In the genomic region with DNA sequence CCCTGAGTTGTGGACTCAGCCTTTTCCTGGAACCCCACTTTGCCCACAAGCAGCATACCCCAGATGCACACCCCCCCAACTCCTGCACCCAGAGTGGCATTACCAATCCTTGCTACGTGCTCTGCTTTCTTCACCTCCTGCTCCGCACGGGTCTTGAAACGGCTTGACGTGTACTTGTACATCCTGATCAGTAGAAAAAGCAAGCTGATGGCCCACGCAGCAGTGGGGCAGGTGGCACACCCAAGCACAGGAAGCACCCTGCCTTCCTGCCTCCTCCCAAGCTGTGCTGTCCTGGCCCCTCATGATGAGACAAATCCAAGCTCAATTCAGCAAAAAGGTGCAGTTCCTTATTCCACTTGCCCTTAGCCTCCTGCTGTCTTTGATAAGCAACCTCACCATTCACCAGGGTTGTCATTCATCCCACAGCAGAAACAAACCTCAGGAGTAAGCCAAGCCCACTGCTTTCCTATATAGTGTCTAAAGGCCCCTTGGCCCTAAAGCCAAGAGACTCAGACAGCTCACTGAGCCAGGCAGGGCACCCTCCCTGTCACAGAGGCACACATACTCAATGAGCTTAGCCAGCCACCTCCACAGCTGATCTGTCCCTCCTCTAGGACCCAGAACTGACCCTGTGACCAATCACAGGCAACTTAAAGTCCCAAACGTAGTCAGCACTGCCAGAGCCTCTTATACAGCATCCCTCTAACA, we compare ENCODE assay signal across 14 cellular contexts. TPM values are rescaled to one million over a fixed set of nuclear protein-coding genes. Genes with fewer than 3 reads are reported as not detected.
DNase-seq lines count a peak whose midpoint lies in the region; ATAC-seq and TF ChIP-seq lines count a peak whose summit lies in the region.
"Had no signal": no experiment of that assay in that cellular context is flagged by ENCODE, and none has a peak within 500 bp of the region (broad histone marks: within the 10 kb centered on the region; RNA-seq: fewer than 3 reads in every experiment).

No MANE protein-coding gene starts in this region.

- no peaks in the 10 kb centered on the region for H3K27me3 Mint-ChIP-seq in activated CD8-positive, alpha-beta T cell treated with anti-CD3 and anti-CD28 coated beads for 36 hours
- no peaks in the 10 kb centered on the region for H3K27me3 Mint-ChIP-seq in activated naive CD8-positive, alpha-beta T cell

- peak overlapping the region; percentile 81 for H3K27ac Mint-ChIP-seq in activated CD8-positive, alpha-beta T cell treated with anti-CD3 and anti-CD28 coated beads for 36 hours
- H3K27ac Mint-ChIP-seq in activated naive CD8-positive, alpha-beta T cell, result peak overlapping the region; percentile 91

- H3K9me3 Mint-ChIP-seq in activated CD8-positive, alpha-beta T cell treated with anti-CD3 and anti-CD28 coated beads for 36 hours, result no peaks in the 10 kb centered on the region
- no peaks in the 10 kb centered on the region for H3K9me3 Mint-ChIP-seq in activated naive CD8-positive, alpha-beta T cell (ENCODE audit: low read depth)

- POLR2A ChIA-PET in HEK293 (lab: Yijun Ruan, JAX), result interaction anchor here (0.7 kb wide), 1 partner anchor 15 kb away, joined by 4 read pairs; no protein-coding TSS in a partner anchor
- POLR2A ChIA-PET in activated CD8-positive, alpha-beta T cell treated with anti-CD3 and anti-CD28 coated beads for 36 hours (lab: Charles Lee), result interaction anchor here (0.9 to 3.9 kb wide), 7 partner anchors 9 to 150 kb away, joined by 3 to 19 read pairs (median 3); a partner anchor contains a TSS

- DNase-seq in activated CD8-positive, alpha-beta T cell treated with anti-CD3 and anti-CD28 coated beads for 36 hours, result peak; percentile 71
- DNase-seq in stimulated activated CD4-positive, alpha-beta T cell treated with anti-CD3 and anti-CD28 coated beads, Interleukin-2, amount 100 ng/mL, for 24 hours, result peak; percentile 40 to 43
- DNase-seq in NCI-H2029 (lab: John Stamatoyannopoulos, UW) (no peak), HuH-7 (ENCODE audit: low spot score) (no peak)
- DNase-seq: brain microvascular endothelial cell, DND-41, heart left ventricle, left colon, NCI-H187 had no signal

- H3K4me3 Mint-ChIP-seq in activated CD8-positive, alpha-beta T cell treated with anti-CD3 and anti-CD28 coated beads for 36 hours, result peak overlapping the region; percentile 35
- peak overlapping the region; percentile 65 for H3K4me3 Mint-ChIP-seq in activated naive CD8-positive, alpha-beta T cell

- TF ChIP-seq CTCF in HEK293 (tag by site-specific recombination; IDR thresholded peaks at IDR 0.05), result no peak
- TF ChIP-seq CTCF in activated CD8-positive, alpha-beta T cell treated with anti-CD3 and anti-CD28 coated beads for 36 hours (IDR thresholded peaks at IDR 0.05), result no peak

- peaks cover 66% of the 10 kb centered on the region for H3K4me1 Mint-ChIP-seq in activated CD8-positive, alpha-beta T cell treated with anti-CD3 and anti-CD28 coated beads for 36 hours (ENCODE audit: low read depth)
- peaks cover 92% of the 10 kb centered on the region for H3K4me1 Mint-ChIP-seq in activated naive CD8-positive, alpha-beta T cell (ENCODE audit: low read depth)

- no peaks in the 10 kb centered on the region for H3K9me3 ChIP-seq in HEK293 (ENCODE audit: control insufficient read depth, insufficient read depth, low read depth, low read length)
- H3K9me3 ChIP-seq: heart left ventricle, SJSA1 had no signal

- peaks cover 75% of the 10 kb centered on the region for H3K36me3 Mint-ChIP-seq in activated CD8-positive, alpha-beta T cell treated with anti-CD3 and anti-CD28 coated beads for 36 hours (ENCODE audit: low read depth)
- H3K36me3 Mint-ChIP-seq in activated naive CD8-positive, alpha-beta T cell, result peaks cover 23% of the 10 kb centered on the region

- H3K4me1 ChIP-seq in HEK293 (ENCODE audit: control insufficient read depth, insufficient read depth, low read length), result no peaks in the 10 kb centered on the region
- H3K4me1 ChIP-seq: SJSA1 had no signal

- ATAC-seq in activated CD8-positive, alpha-beta T cell treated with anti-CD3 and anti-CD28 coated beads for 36 hours, result peak; percentile 70
- ATAC-seq in GM18867 (IDR thresholded peaks at IDR 0.05; ENCODE audit: unreplicated experiment) (no peak), HG03432 (IDR thresholded peaks at IDR 0.05; ENCODE audit: unreplicated experiment) (no peak)
- ATAC-seq: heart left ventricle, left colon had no signal

- peaks cover 60 to 97% of the 10 kb centered on the region in 2 experiments for H3K36me3 ChIP-seq in HEK293 (ENCODE audit: control insufficient read depth in 2 of 2, insufficient read depth in 1 of 2, low read length in 2 of 2)

- H3K27ac ChIP-seq in HEK293 (ENCODE audit: extremely low read depth, low read depth, low read length), result no peak overlapping the region
- H3K27ac ChIP-seq: brain microvascular endothelial cell, SJSA1 had no signal

- CTCF ChIA-PET in HEK293 (lab: Yijun Ruan, JAX), result no interaction called here
- CTCF ChIA-PET in activated CD8-positive, alpha-beta T cell treated with anti-CD3 and anti-CD28 coated beads for 36 hours (lab: Charles Lee), result interaction anchor here (1.0 to 5.9 kb wide), 6 partner anchors 9 to 143 kb away, joined by 3 to 44 read pairs (median 3); a partner anchor contains a TSS

- intact Hi-C loops in activated CD8-positive, alpha-beta T cell treated with anti-CD3 and anti-CD28 coated beads for 36 hours (cut with micrococcal nuclease), result loop anchor here (5.0 kb wide), 1 partner anchor 141 kb away; a partner anchor contains a TSS

- no peak overlapping the region for H3K4me3 ChIP-seq in HEK293 (ENCODE audit: low read depth, low read length)
- H3K4me3 ChIP-seq: SJSA1 had no signal

TF ChIP-seq in HEK293, 187 proteins besides CTCF, POLR2A, EP300 and RAD21:
- TF ChIP-seq KLF16 (tag by site-specific recombination; IDR thresholded peaks at IDR 0.05) (no peak), RBAK (tag by site-specific recombination; IDR thresholded peaks at IDR 0.05) (no peak), PRDM1 (tag by site-specific recombination; IDR thresholded peaks at IDR 0.05) (0 out of 2 replicates have a peak, but pooled peaks have one; percentile 0)

RNA-seq across cellular contexts. Expression of a gene that starts 27.8 kb away (rescaled TPM):
- 10 to 100 TPM; 20.8 to 23.0 TPM for total RNA-seq in activated CD8-positive, alpha-beta T cell treated with anti-CD3 and anti-CD28 coated beads for 36 hours

RNA-seq across cellular contexts. Expression of a gene that starts 28.3 kb away (rescaled TPM):
- 10 to 100 TPM; 45.2 to 45.7 TPM for total RNA-seq in activated CD8-positive, alpha-beta T cell treated with anti-CD3 and anti-CD28 coated beads for 36 hours

Comparison
In these comparisons a context has a peak if more than half of its experiments do, and no peak if none do; other contexts are left out.
1. DNase-seq: peak in activated CD8-positive, alpha-beta T cell treated with anti-CD3 and anti-CD28 coated beads for 36 hours (single experiment) and stimulated activated CD4-positive, alpha-beta T cell treated with anti-CD3 and anti-CD28 coated beads, Interleukin-2, amount 100 ng/mL, for 24 hours (2 of 2); none in NCI-H2029 (single experiment) and HuH-7 (single experiment).